In genomic region chr14:24216345-24216699, GRCh38 we compare ENCODE assay signal across 9 cellular contexts. TPM values are rescaled to one million over a fixed set of nuclear protein-coding genes. Genes with fewer than 3 reads are reported as not detected.
DNase-seq lines count a peak whose midpoint lies in the region; ATAC-seq, FAIRE-seq and TF ChIP-seq lines count a peak whose summit lies in the region.
"Had no signal": no experiment of that assay in that cellular context is flagged by ENCODE, and none has a peak within 500 bp of the region (broad histone marks: within the 10 kb centered on the region; RNA-seq: fewer than 3 reads in every experiment).

No MANE protein-coding gene starts in this region.

- 67 to 78% methylated on average over 2 of the region's 2 CpGs for WGBS in pancreas, 2 donors

- H3K27me3 ChIP-seq in MG63 = no peaks in the 10 kb centered on the region
- H3K27me3 ChIP-seq in pancreas = no peaks in the 10 kb centered on the region

- no peak for ATAC-seq in pancreas
- ATAC-seq in HG02938 (IDR thresholded peaks at IDR 0.05; ENCODE audit: unreplicated experiment) = no peak
- ATAC-seq in GM18502 (IDR thresholded peaks at IDR 0.05; ENCODE audit: poor library complexity, unreplicated experiment) = no peak

- H3K4me1 Mint-ChIP-seq in CD14-positive monocyte = peaks cover 30% of the 10 kb centered on the region

- peaks cover 22 to 25% of the 10 kb centered on the region in 2 donors for H3K36me3 Mint-ChIP-seq in CD14-positive monocyte

- peaks cover 0 to 8% (median 5%) of the 10 kb centered on the region in 3 donors for H3K4me1 ChIP-seq in pancreas

- H3K9me3 ChIP-seq in MG63 = no peaks in the 10 kb centered on the region
- no peaks in the 10 kb centered on the region for H3K9me3 ChIP-seq in pancreas

- H3K4me3 Mint-ChIP-seq in CD14-positive monocyte = peak overlapping the region in 1 of 2 donors; percentile 86

- H3K27me3 Mint-ChIP-seq in CD14-positive monocyte (ENCODE audit: low read depth in 3 of 3) = peaks cover 0 to 4% (median 1%) of the 10 kb centered on the region in 3 donors

- peak overlapping the region; percentile 73 for H3K27ac ChIP-seq in cingulate gyrus (ENCODE audit: low read depth, low read length)
- peak overlapping the region; percentile 61 to 89 (median 82) for H3K27ac ChIP-seq in pancreas

- no peaks in the 10 kb centered on the region for H3K9me3 Mint-ChIP-seq in CD14-positive monocyte

- TF ChIP-seq CTCF in CD14-positive monocyte (IDR thresholded peaks at IDR 0.05) (no peak), pancreas (IDR thresholded peaks at IDR 0.05) (no peak)

- peak overlapping the region; percentile 59 for H3K4me3 ChIP-seq in MG63
- H3K4me3 ChIP-seq in pancreas = peak overlapping the region in 1 of 4 donors; percentile 67

- DNase-seq in CD14-positive monocyte (ENCODE audit: low spot score) (no peak), MG63 (no peak), pancreas (no peak), epidermal melanocyte (ENCODE audit: insufficient read length, low spot score) (no peak), NCI-H2227 treated with DMSO at 0.1 percent for 48 hours (lab: John Stamatoyannopoulos, UW) (no peak)

- no peak for FAIRE-seq in pancreas (lab: Jason Lieb, UNC)

- H3K27ac Mint-ChIP-seq in CD14-positive monocyte = peak overlapping the region; percentile 95 to 100 (median 98)

- intact Hi-C loops in CD14-positive monocyte (cut with micrococcal nuclease) = loop anchor here (1.0 to 10.0 kb wide), 2 partner anchors 15 to 88 kb away; partner anchors contain the start of gene CIDEB (in 1 of the 2)
- intact Hi-C loops in pancreas (cut with DNase I) = no loop called here

- H3K36me3 ChIP-seq in MG63 (peaks cover 3% of the 10 kb centered on the region; the same call in 1 of the 2 replicates), pancreas (no peaks in the 10 kb centered on the region)

RNA-seq across cellular contexts. Expression of gene MDP1, which starts 0.5 kb away (rescaled TPM):
- polyA plus RNA-seq in CD14-positive monocyte (10 to 100 TPM; 37.5 to 49.6 TPM), pancreas (10 to 100 TPM; 20.4 to 31.7 TPM)
- total RNA-seq in MG63 (2014; rRNA removed; shearing (Covaris generic); ENCODE audit: low replicate concordance) = 2.5 and 4.5 TPM in 2 replicates
- 10 to 100 TPM in 2 of 6 donors, 1 to 10 TPM in 4; 7.8 to 11.9 (median 9.3) TPM for total RNA-seq in pancreas

RNA-seq across cellular contexts. Expression of gene CHMP4A, which starts 3.0 kb away (rescaled TPM):
- polyA plus RNA-seq in CD14-positive monocyte (100 to 1,000 TPM; 102 to 128 TPM), pancreas (10 to 100 TPM; 35.4 to 79.9 TPM)
- total RNA-seq in MG63 (2014; rRNA removed; shearing (Covaris generic); ENCODE audit: low replicate concordance) = 20.0 and 75.5 TPM in 2 replicates
- 10 to 100 TPM; 16.3 to 31.2 (median 22.4) TPM for total RNA-seq in pancreas

RNA-seq across cellular contexts. Expression of gene TSSK4, which starts 10.8 kb away (rescaled TPM):
- under 1 TPM in 1 of 2 donors, not detected in 1; 0.13 TPM for polyA plus RNA-seq in CD14-positive monocyte
- total RNA-seq in MG63 (2014; rRNA removed; shearing (Covaris generic); ENCODE audit: low replicate concordance) = not detected in 2 replicates
- under 1 TPM in 5 of 6 donors, not detected in 1; 0.16 to 0.66 (median 0.40) TPM for total RNA-seq in pancreas
- polyA plus RNA-seq in pancreas = under 1 TPM; 0.14 to 0.46 TPM
- total RNA-seq: HT1080 had no signal

RNA-seq across cellular contexts. Expression of gene NEDD8, which starts 15.8 kb away (rescaled TPM):
- polyA plus RNA-seq in CD14-positive monocyte (100 to 1,000 TPM; 306 to 335 TPM), pancreas (100 to 1,000 TPM in 1 of 2 donors, 10 to 100 TPM in 1; 62.8 to 118 TPM)
- total RNA-seq in MG63 (2014; rRNA removed; shearing (Covaris generic); ENCODE audit: low replicate concordance) = 138 and 173 TPM in 2 replicates
- 10 to 100 TPM; 32.5 to 65.1 (median 46.9) TPM for total RNA-seq in pancreas

RNA-seq across cellular contexts. Expression of gene GMPR2, which starts 16.4 kb away (rescaled TPM):
- polyA plus RNA-seq in CD14-positive monocyte (10 to 100 TPM; 84.5 to 84.7 TPM), pancreas (10 to 100 TPM; 23.6 to 48.1 TPM)
- total RNA-seq in MG63 (2014; rRNA removed; shearing (Covaris generic); ENCODE audit: low replicate concordance) = 54.0 and 60.9 TPM in 2 replicates
- 10 to 100 TPM; 24.3 to 37.0 (median 28.6) TPM for total RNA-seq in pancreas

Comparison
In these comparisons a context has a peak if more than half of its experiments do, and no peak if none do; other contexts are left out.
1. intact Hi-C loops: an anchor here in CD14-positive monocyte (1.0 to 10.0 kb wide); none called in pancreas.